In genomic region chr3:196624008-196624790, GRCh38 we compare ENCODE assay signal across 8 cellular contexts. TPM values are rescaled to one million over a fixed set of nuclear protein-coding genes. Genes with fewer than 3 reads are reported as not detected.
DNase-seq lines count a peak whose midpoint lies in the region; ATAC-seq and TF ChIP-seq lines count a peak whose summit lies in the region.

No MANE protein-coding gene starts in this region.

- TF ChIP-seq POLR2A in GM18505 (IDR thresholded peaks at IDR 0.05; ENCODE audit: borderline replicate concordance, extremely low read depth, insufficient read depth, insufficient read length) (no peak), gastrocnemius medialis (IDR thresholded peaks at IDR 0.05) (no peak)

- ATAC-seq in GM18505 (IDR thresholded peaks at IDR 0.05; ENCODE audit: unreplicated experiment), result peak; percentile 49
- ATAC-seq in gastrocnemius medialis, result peak in 1 of 2 donors; percentile 66
- ATAC-seq in HG03378 (IDR thresholded peaks at IDR 0.05; ENCODE audit: unreplicated experiment), result no peak

- H3K27ac ChIP-seq in angular gyrus (ENCODE audit: low read depth, low read length) (peak overlapping the region; percentile 41), gastrocnemius medialis (peak overlapping the region in 3 of 4 donors; percentile 16 to 56 (median 29))

- in situ Hi-C loops in gastrocnemius medialis (cut with MboI; ENCODE audit: low sequenced_read_pairs in 4 of 4), result no loop called here

- TF ChIP-seq CTCF in gastrocnemius medialis (IDR thresholded peaks at IDR 0.05 in 4 of 5, conservative IDR thresholded peaks at IDR 0.05 in 1 of 5), result no peak

- peak; percentile 60 for DNase-seq in KG1 (lab: John Stamatoyannopoulos, UW)
- no peak for DNase-seq in gastrocnemius medialis
- DNase-seq in NCI-H1417 treated with DMSO at 0.1 percent for 48 hours (lab: John Stamatoyannopoulos, UW), result no peak
- no peak for DNase-seq in NCI-H1105 (lab: John Stamatoyannopoulos, UW)
- no peak for DNase-seq in NK-92 (lab: John Stamatoyannopoulos, UW; ENCODE audit: unreplicated experiment)

- H3K4me1 ChIP-seq in gastrocnemius medialis, result peaks cover 0 to 14% of the 10 kb centered on the region in 2 donors

- H3K9me3 ChIP-seq in gastrocnemius medialis, result no peaks in the 10 kb centered on the region

- H3K27me3 ChIP-seq in gastrocnemius medialis, result no peaks in the 10 kb centered on the region

- intact Hi-C loops in gastrocnemius medialis (cut with DNase I; ENCODE audit: low total_unique reads), result no loop called here

- H3K36me3 ChIP-seq in gastrocnemius medialis, result no peaks in the 10 kb centered on the region

- no peak overlapping the region for H3K4me3 ChIP-seq in gastrocnemius medialis

RNA-seq across cellular contexts. Expression of gene NRROS, which starts 15.3 kb away (rescaled TPM):
- 1 to 10 TPM in 2 of 4 donors, under 1 TPM in 2; 0.31 to 1.7 (median 0.96) TPM for total RNA-seq in gastrocnemius medialis

RNA-seq across cellular contexts. Expression of gene FBXO45, which starts 55.7 kb away (rescaled TPM):
- total RNA-seq in gastrocnemius medialis, result 10 to 100 TPM in 3 of 4 donors, 1 to 10 TPM in 1; 9.6 to 20.8 (median 12.1) TPM

RNA-seq across cellular contexts. Expression of gene WDR53, which starts 55.8 kb away (rescaled TPM):
- total RNA-seq in gastrocnemius medialis, result 1 to 10 TPM; 4.8 to 8.3 (median 6.7) TPM
